8 cellular contexts compared by ENCODE assay signal in the genomic region with DNA sequence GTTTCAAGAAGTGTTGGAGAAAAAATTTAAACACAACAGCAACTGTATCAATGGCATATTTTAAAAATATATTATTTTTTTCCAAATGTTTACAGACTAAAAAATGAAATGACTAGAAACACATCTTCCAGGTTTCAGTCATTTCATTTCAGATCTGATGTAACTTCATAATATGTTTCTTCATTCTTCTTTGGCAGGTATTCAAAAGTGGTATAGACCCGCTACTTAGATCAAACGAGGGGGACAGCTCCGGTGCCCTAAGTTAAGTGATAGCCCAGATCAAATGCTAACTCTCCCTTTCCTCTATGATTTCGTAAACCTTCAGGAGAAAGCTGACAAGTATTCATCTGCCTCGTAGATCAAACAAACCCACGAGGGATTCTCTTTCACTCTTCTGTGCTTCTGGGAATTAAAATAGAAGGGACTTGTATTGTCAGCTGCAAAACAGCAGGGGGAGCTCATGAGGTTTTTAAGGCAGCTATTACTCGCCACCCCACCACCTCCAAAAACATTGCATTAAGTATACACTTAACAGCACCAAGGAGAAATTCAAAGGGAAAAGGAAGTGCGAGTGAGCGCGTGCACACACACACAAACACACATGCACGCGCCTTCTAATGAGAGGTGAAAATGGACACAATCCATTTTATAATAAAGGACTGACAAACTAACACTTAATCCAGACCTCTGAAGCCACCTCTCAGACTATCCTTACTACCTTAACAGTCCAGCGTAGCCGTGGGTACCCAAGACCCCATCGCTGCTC. TPM values are rescaled to one million over a fixed set of nuclear protein-coding genes. Genes with fewer than 3 reads are reported as not detected.
DNase-seq lines count a peak whose midpoint lies in the region; ATAC-seq, FAIRE-seq and TF ChIP-seq lines count a peak whose summit lies in the region.

No MANE protein-coding gene starts in this region.

- FAIRE-seq in keratinocyte (lab: Jason Lieb, UNC), result peak; percentile 83

- dilution Hi-C loops in keratinocyte (cut with MboI; ENCODE audit: extremely low pct_ligation_motif_present, low sequenced_read_pairs), result no loop called here

- no peaks in the 10 kb centered on the region for H3K36me3 Mint-ChIP-seq in T-helper 17 cell (ENCODE audit: low read depth)

- H3K4me3 Mint-ChIP-seq in T-helper 17 cell, result no peak overlapping the region

- in situ Hi-C loops in G401 (cut with HindIII; ENCODE audit: low sequenced_read_pairs), result no loop called here

- H3K9me3 ChIP-seq in T-helper 17 cell (ENCODE audit: control insufficient read depth, low read length, poor library complexity, severe bottlenecking) (no peaks in the 10 kb centered on the region), keratinocyte (ENCODE audit: control insufficient read depth, low read depth, low read length) (no peaks in the 10 kb centered on the region)

- no peaks in the 10 kb centered on the region for H4K20me1 ChIP-seq in keratinocyte (ENCODE audit: control insufficient read depth, extremely low read depth, insufficient read depth, low read length)

- peak; percentile 87 for ATAC-seq in T-helper 17 cell

- TF ChIP-seq POLR2A in NB4 (IDR thresholded peaks at IDR 0.05; ENCODE audit: extremely low read depth, insufficient read length), result no peak

- H3K9ac ChIP-seq in keratinocyte (ENCODE audit: control insufficient read depth, extremely low read depth, insufficient read depth, low read length), result peak overlapping the region; percentile 13

- H3K4me1 ChIP-seq in keratinocyte (ENCODE audit: control insufficient read depth, extremely low read depth, insufficient read depth, low read length), result no peaks in the 10 kb centered on the region

- no peaks in the 10 kb centered on the region for H3K27me3 ChIP-seq in keratinocyte (ENCODE audit: control insufficient read depth, extremely low read depth, insufficient read depth, low read length)

- H3K27me3 Mint-ChIP-seq in T-helper 17 cell, result peaks cover 57% of the 10 kb centered on the region

- peaks cover 10% of the 10 kb centered on the region for H3K4me1 Mint-ChIP-seq in T-helper 17 cell

- no peak overlapping the region for H3K27ac Mint-ChIP-seq in T-helper 17 cell

- H3K4me2 ChIP-seq in keratinocyte (ENCODE audit: control insufficient read depth, extremely low read depth, insufficient read depth, low read depth, low read length), result peak overlapping the region; percentile 69

- H3K9me1 ChIP-seq in keratinocyte (ENCODE audit: control insufficient read depth, extremely low read depth, insufficient read depth, low read length), result no peaks in the 10 kb centered on the region

- no peaks in the 10 kb centered on the region for H3K79me2 ChIP-seq in keratinocyte (ENCODE audit: control insufficient read depth, insufficient read depth, low read length)

- peak; percentile 71 for DNase-seq in G401 (ENCODE audit: low spot score)
- peak; percentile 56 for DNase-seq in H4 (ENCODE audit: low spot score)
- DNase-seq in NB4 (ENCODE audit: low read depth), result peak; percentile 86
- DNase-seq in T-helper 17 cell, result peak in 1 of 3 donors; percentile 25
- DNase-seq in brain pericyte (ENCODE audit: low read depth, low spot score), result peak; percentile 16
- no peak for DNase-seq in keratinocyte (ENCODE audit: low read depth, low spot score)
- DNase-seq in stimulated activated CD4-positive, alpha-beta T cell treated with anti-CD3 and anti-CD28 coated beads, Interleukin-4, amount 100 ng/mL, for 24 hours, result peak; percentile 64
- no peak for DNase-seq in KG1 (lab: John Stamatoyannopoulos, UW)

- H3K4me3 ChIP-seq in NB4 (ENCODE audit: low read depth, low read length) (no peak overlapping the region), keratinocyte (ENCODE audit: control insufficient read depth in 2 of 3, extremely low read depth in 1 of 3, insufficient read depth in 2 of 3, low read depth in 1 of 3, low read length in 3 of 3) (peak overlapping the region in 2 of 3 experiments; percentile 24 to 57)

- no peak overlapping the region for H3K27ac ChIP-seq in keratinocyte (ENCODE audit: control insufficient read depth, insufficient read depth, low read length)

- peak overlapping the region; percentile 27 for H2AFZ ChIP-seq in keratinocyte (ENCODE audit: control insufficient read depth, low read length)

- no peaks in the 10 kb centered on the region for H3K36me3 ChIP-seq in keratinocyte (ENCODE audit: control insufficient read depth in 2 of 2, extremely low read depth in 1 of 2, insufficient read depth in 2 of 2, low read length in 2 of 2)

- TF ChIP-seq CTCF in NB4 (IDR thresholded peaks at IDR 0.05; ENCODE audit: low read depth, low read length) (peak; percentile 77), keratinocyte (optimal IDR thresholded peaks at IDR 0.05 in 1 of 3, IDR thresholded peaks at IDR 0.05 in 1 of 3, conservative IDR thresholded peaks at IDR 0.05 in 1 of 3; ENCODE audit: extremely low read depth in 1 of 3, insufficient read depth in 2 of 3, low read length in 3 of 3) (peak; percentile 58 to 72 (median 71))

RNA-seq across cellular contexts. Expression of a gene that starts 21.4 kb away (rescaled TPM):
- total RNA-seq in G401 (2014; rRNA removed; shearing (Covaris generic)), result not detected in 2 replicates
- not detected in 2 replicates for total RNA-seq in H4 (2014; rRNA removed; shearing (Covaris generic))
- total RNA-seq in T-helper 17 cell, result not detected
- polyA plus RNA-seq in keratinocyte, result not detected in 3 replicates
- polyA plus RNA-seq in keratinocyte (2011; ENCODE audit: low read depth), result not detected
- not detected in 2 replicates for polyA plus RNA-seq in keratinocyte (2011; cell fraction: cytosol; rRNA removed)
- polyA plus RNA-seq in keratinocyte (2011; cell fraction: nucleus; rRNA removed), result not detected in 2 replicates
- not detected in 2 replicates for polyA plus RNA-seq in keratinocyte (2012; ENCODE audit: low replicate concordance)
- polyA minus RNA-seq in keratinocyte, result not detected in 3 replicates
- polyA minus RNA-seq in keratinocyte (2011; cell fraction: cytosol; rRNA and poly(A)+ RNA removed), result not detected
- not detected in 2 replicates for polyA minus RNA-seq in keratinocyte (2011; cell fraction: nucleus; rRNA and poly(A)+ RNA removed)

Comparison
In these comparisons a context has a peak if more than half of its experiments do, and no peak if none do; other contexts are left out.
1. DNase-seq: peak in G401 (single experiment), H4 (single experiment), NB4 (single experiment), brain pericyte (single experiment) and stimulated activated CD4-positive, alpha-beta T cell treated with anti-CD3 and anti-CD28 coated beads, Interleukin-4, amount 100 ng/mL, for 24 hours (single experiment); none in keratinocyte (single experiment) and KG1 (single experiment).